Comparison of ENCODE assay signal across 8 cellular contexts in the genomic region with DNA sequence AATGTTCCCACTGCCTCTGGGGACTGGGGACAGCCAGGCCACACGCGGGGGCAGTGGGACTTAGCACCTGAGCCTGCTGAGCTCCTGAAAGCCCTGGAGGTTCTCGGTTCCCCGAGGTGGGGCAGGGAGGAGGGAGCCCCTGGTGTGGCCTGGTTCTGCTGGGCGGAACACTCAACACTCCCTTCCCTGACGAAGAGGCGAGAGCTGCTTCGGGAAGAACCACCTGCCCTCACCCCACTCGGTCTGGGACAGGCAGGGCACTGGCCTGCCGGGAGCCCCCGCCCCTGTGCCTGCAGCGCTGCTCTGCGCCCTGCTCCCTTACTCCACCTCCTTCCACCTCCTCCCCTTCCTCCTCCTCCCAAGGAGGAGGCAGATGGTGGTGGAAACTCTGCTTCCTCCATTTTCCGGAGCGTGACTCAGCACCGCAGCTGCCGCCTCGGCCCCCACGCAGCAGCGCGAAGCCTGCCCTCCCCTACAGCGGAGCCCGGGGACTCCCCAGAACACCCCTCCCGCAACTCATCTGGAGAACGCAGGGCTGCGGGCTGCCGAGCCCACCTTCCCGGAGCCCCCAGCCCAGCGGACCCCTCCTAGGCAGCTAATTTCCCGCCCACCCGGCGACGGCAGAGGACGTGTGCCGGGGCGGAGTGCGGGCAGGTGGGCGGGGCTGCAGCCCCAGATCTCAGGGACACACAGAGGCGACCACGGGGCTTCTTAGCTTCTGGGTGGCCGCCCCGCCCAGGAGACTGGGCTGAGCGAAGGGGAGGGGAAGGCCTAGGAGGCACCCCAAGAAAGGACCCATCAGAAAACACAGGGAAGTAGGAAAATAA. TPM values are rescaled to one million over a fixed set of nuclear protein-coding genes. Genes with fewer than 3 reads are reported as not detected.
A peak's percentile ranks its signal among the peaks of the same experiment; 100 is the strongest.
DNase-seq lines count a peak whose midpoint lies in the region; ATAC-seq and TF ChIP-seq lines count a peak whose summit lies in the region.

No MANE protein-coding gene starts in this region.

- peak overlapping the region; percentile 59 for H3K4me3 ChIP-seq in WI38 (ENCODE audit: low read depth, low read length)

- TF ChIP-seq CTCF in WI38 (IDR thresholded peaks at IDR 0.05; ENCODE audit: low read depth, low read length), result no peak

- peak; percentile 47 for ATAC-seq in GM21737 (IDR thresholded peaks at IDR 0.05; ENCODE audit: unreplicated experiment)

- DNase-seq in DMS 273 (lab: John Stamatoyannopoulos, UW; ENCODE audit: unreplicated experiment), result peak; percentile 91
- DNase-seq in NCI-H1092 (lab: John Stamatoyannopoulos, UW), result peak; percentile 27
- peak; percentile 56 for DNase-seq in central memory CD4-positive, alpha-beta T cell
- DNase-seq in kidney glomerular epithelial cell (lab: John Stamatoyannopoulos, UW), result peak; percentile 64
- DNase-seq in stimulated activated CD4-positive, alpha-beta T cell treated with anti-CD3 and anti-CD28 coated beads, Interleukin-15, amount 100 ng/mL, for 48 hours (ENCODE audit: low read depth in 2 of 2), result peak; percentile 64 to 70
- DNase-seq in cerebellum (ENCODE audit: low spot score), result no peak

RNA-seq across cellular contexts. Expression of a gene that starts 11.7 kb away (rescaled TPM):
- 4.2 TPM for total RNA-seq in cerebellum

RNA-seq across cellular contexts. Expression of a gene that starts 46.3 kb away (rescaled TPM):
- 1.9 TPM for total RNA-seq in cerebellum
